ENCODE assay signal across 8 cellular contexts in the genomic region with DNA sequence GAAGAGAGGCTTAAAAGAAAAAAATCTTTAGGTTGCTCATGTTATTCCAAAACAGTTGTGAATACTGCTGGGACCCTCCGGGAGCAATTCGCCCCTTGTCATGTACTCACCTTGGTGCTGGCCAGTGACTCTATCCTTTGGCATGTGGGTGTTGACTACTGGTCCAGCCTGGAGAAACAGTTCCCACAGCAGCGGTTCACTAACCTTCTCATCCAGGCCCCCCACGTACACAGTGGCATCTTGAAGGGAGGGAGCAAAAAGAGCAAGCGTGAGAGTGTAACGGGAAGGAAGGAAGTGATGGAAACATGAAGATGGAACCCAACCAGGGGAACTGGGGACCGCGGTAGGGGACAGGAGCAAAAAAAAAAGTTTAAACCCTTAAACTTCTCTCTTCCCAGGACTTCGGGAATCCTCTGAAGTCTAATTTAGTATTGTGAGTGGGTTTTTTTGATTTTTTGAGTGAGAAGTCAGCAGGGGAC. TPM values are rescaled to one million over a fixed set of nuclear protein-coding genes. Genes with fewer than 3 reads are reported as not detected.
DNase-seq lines count a peak whose midpoint lies in the region; ATAC-seq and TF ChIP-seq lines count a peak whose summit lies in the region.

No MANE protein-coding gene starts in this region.

- H3K4me3 ChIP-seq in Peyer's patch (peak overlapping the region; percentile 64 to 88 (median 73)), esophagus (ENCODE audit: low read depth in 1 of 2, low read length in 2 of 2) (peak overlapping the region; percentile 96 to 99), trophoblast cell (ENCODE audit: low read depth, low read length) (peak overlapping the region; percentile 95)

- no peak for TF ChIP-seq CTCF in Peyer's patch (IDR thresholded peaks at IDR 0.05)

- H2BK120ac ChIP-seq in trophoblast cell (ENCODE audit: insufficient read depth, low read length, poor library complexity) = peak overlapping the region; percentile 19

- H3K27ac ChIP-seq in Peyer's patch = peak overlapping the region; percentile 82 to 93 (median 90)
- H3K27ac ChIP-seq in esophagus (ENCODE audit: low read depth in 2 of 2, low read length in 1 of 2) = peak overlapping the region; percentile 94 to 98
- no peak overlapping the region for H3K27ac ChIP-seq in trophoblast cell (ENCODE audit: low read depth, low read length)

- DNase-seq in Peyer's patch (no peak), trophoblast cell (peak in 1 of 2 donors; percentile 27), epidermal melanocyte (ENCODE audit: insufficient read length, low spot score) (no peak), iPS-NIHi11 (ENCODE audit: low spot score) (no peak), midbrain (lab: John Stamatoyannopoulos, UW) (no peak)

- peak overlapping the region; percentile 66 for H3K14ac ChIP-seq in trophoblast cell (ENCODE audit: low read length)

- H2BK5ac ChIP-seq in trophoblast cell (ENCODE audit: low read depth, low read length, poor library complexity) = peak overlapping the region; percentile 77

- peak overlapping the region; percentile 74 for H3K4me2 ChIP-seq in trophoblast cell (ENCODE audit: low read length)

- H3K36me3 ChIP-seq in ES-I3 (ENCODE audit: insufficient read depth, low read length) = peaks cover 30% of the 10 kb centered on the region
- peaks cover 0 to 71% (median 3%) of the 10 kb centered on the region in 3 donors for H3K36me3 ChIP-seq in Peyer's patch
- H3K36me3 ChIP-seq in esophagus (ENCODE audit: control insufficient read depth in 2 of 2, insufficient read depth in 2 of 2, low read length in 1 of 2) = peaks cover 14 to 22% of the 10 kb centered on the region in 2 donors
- peaks cover 32 to 63% of the 10 kb centered on the region in 2 experiments for H3K36me3 ChIP-seq in trophoblast cell (ENCODE audit: control insufficient read depth in 1 of 2, insufficient read depth in 2 of 2, low read length in 2 of 2)

- no peak for ATAC-seq in HG03565 (IDR thresholded peaks at IDR 0.05; ENCODE audit: unreplicated experiment)

- peak overlapping the region; percentile 37 for H2BK12ac ChIP-seq in trophoblast cell (ENCODE audit: low read length)

- peak overlapping the region; percentile 89 for H4K91ac ChIP-seq in trophoblast cell (ENCODE audit: low read depth, low read length)

- peak overlapping the region; percentile 78 for H3K18ac ChIP-seq in trophoblast cell (ENCODE audit: low read length)

- peaks cover 8% of the 10 kb centered on the region for H3K79me2 ChIP-seq in trophoblast cell (ENCODE audit: control insufficient read depth, insufficient read depth, low read length, poor library complexity)

- H3K4me1 ChIP-seq in ES-I3 (ENCODE audit: insufficient read depth, low read length) (no peaks in the 10 kb centered on the region), Peyer's patch (peaks cover 0 to 44% (median 9%) of the 10 kb centered on the region in 4 donors), esophagus (ENCODE audit: control insufficient read depth in 2 of 2, insufficient read depth in 2 of 2, low read length in 1 of 2) (peaks cover 2 to 8% of the 10 kb centered on the region in 2 donors), trophoblast cell (ENCODE audit: control insufficient read depth in 1 of 2, insufficient read depth in 2 of 2, low read length in 2 of 2) (peaks cover 7 to 10% of the 10 kb centered on the region in 2 experiments)

- H2AFZ ChIP-seq in trophoblast cell (ENCODE audit: insufficient read depth, low read length, poor library complexity) = no peak overlapping the region

- H2AK5ac ChIP-seq in trophoblast cell (ENCODE audit: low read length) = peak overlapping the region; percentile 71

- H3K9ac ChIP-seq in ES-I3 (ENCODE audit: low read depth, low read length) = peak overlapping the region; percentile 82
- H3K9ac ChIP-seq in trophoblast cell (ENCODE audit: low read length) = peak overlapping the region; percentile 98

- H3K27me3 ChIP-seq in Peyer's patch (no peaks in the 10 kb centered on the region), esophagus (ENCODE audit: control insufficient read depth in 1 of 2, insufficient read depth in 2 of 2, low read length in 2 of 2) (no peaks in the 10 kb centered on the region), trophoblast cell (ENCODE audit: insufficient read depth, low read length) (no peaks in the 10 kb centered on the region)

- peaks cover 11% of the 10 kb centered on the region for H3K79me1 ChIP-seq in trophoblast cell (ENCODE audit: low read length)

- peak overlapping the region; percentile 40 for H4K12ac ChIP-seq in trophoblast cell (ENCODE audit: low read depth, low read length)

- no peak overlapping the region for H3K23ac ChIP-seq in trophoblast cell (ENCODE audit: low read length)

- H3K4ac ChIP-seq in trophoblast cell (ENCODE audit: low read depth, low read length) = peak overlapping the region; percentile 92

- H4K8ac ChIP-seq in trophoblast cell (ENCODE audit: low read depth, low read length) = peak overlapping the region; percentile 94

- TF ChIP-seq POLR2A in Peyer's patch (IDR thresholded peaks at IDR 0.05) = no peak

- 1 to 4% methylated on average over 9 of the region's 9 CpGs for WGBS in esophagus, 2 donors
- no CpG with 5 or more reads among the region's 9 CpGs for WGBS in trophoblast cell (ENCODE audit: extremely low coverage, insufficient coverage, insufficient read length)

- H3K9me3 ChIP-seq in ES-I3 (ENCODE audit: control insufficient read depth, insufficient read depth, low read length) = no peaks in the 10 kb centered on the region
- no peaks in the 10 kb centered on the region for H3K9me3 ChIP-seq in Peyer's patch
- no peaks in the 10 kb centered on the region for H3K9me3 ChIP-seq in esophagus (ENCODE audit: control insufficient read depth in 2 of 2, insufficient read depth in 1 of 2, low read depth in 1 of 2, low read length in 1 of 2)
- H3K9me3 ChIP-seq in trophoblast cell (ENCODE audit: insufficient read depth, low read depth, low read length) = no peaks in the 10 kb centered on the region

RNA-seq across cellular contexts. Expression of a gene that starts 0.5 kb away (rescaled TPM):
- total RNA-seq in Peyer's patch = 10 to 100 TPM; 21.0 to 32.2 (median 28.2) TPM
- 10 to 100 TPM; 30.2 to 40.1 TPM for polyA plus RNA-seq in esophagus
- 101 and 103 TPM in 2 replicates for polyA plus RNA-seq in trophoblast cell (2013)

RNA-seq across cellular contexts. Expression of a gene that starts 9.5 kb away (rescaled TPM):
- 1 to 10 TPM in 3 of 4 donors, under 1 TPM in 1; 0.70 to 3.3 (median 2.2) TPM for total RNA-seq in Peyer's patch
- under 1 TPM; 0.49 to 0.67 TPM for polyA plus RNA-seq in esophagus
- polyA plus RNA-seq in trophoblast cell (2013) = 10.8 and 11.9 TPM in 2 replicates

RNA-seq across cellular contexts. Expression of a gene that starts 9.6 kb away (rescaled TPM):
- 100 to 1,000 TPM in 3 of 4 donors, 10 to 100 TPM in 1; 47.9 to 210 (median 175) TPM for total RNA-seq in Peyer's patch
- polyA plus RNA-seq in esophagus = 1 to 10 TPM; 5.0 to 7.4 TPM
- 17.1 and 18.3 TPM in 2 replicates for polyA plus RNA-seq in trophoblast cell (2013)

RNA-seq across cellular contexts. Expression of a gene that starts 27.7 kb away (rescaled TPM):
- 10 to 100 TPM in 3 of 4 donors, 1 to 10 TPM in 1; 9.1 to 37.8 (median 22.1) TPM for total RNA-seq in Peyer's patch
- 10 to 100 TPM; 20.6 to 31.0 TPM for polyA plus RNA-seq in esophagus
- polyA plus RNA-seq in trophoblast cell (2013) = 8.6 and 9.4 TPM in 2 replicates
